7 cellular contexts compared by ENCODE assay signal in genomic region chr6:109454483-109455160, GRCh38.
DNase-seq lines count a peak whose midpoint lies in the region; ATAC-seq lines count a peak whose summit lies in the region.

No MANE protein-coding gene starts in this region.

- peak; percentile 20 for ATAC-seq in GM18873 (IDR thresholded peaks at IDR 0.05; ENCODE audit: low FRiP score, unreplicated experiment)
- ATAC-seq in HG02973 (IDR thresholded peaks at IDR 0.05; ENCODE audit: unreplicated experiment), result peak; percentile 24

- peak; percentile 28 for DNase-seq in RKO (ENCODE audit: low spot score)
- DNase-seq in activated T-helper 9 cell treated with anti-CD3 and anti-CD28 coated beads, Interleukin-2, amount 50 U/mL, for 16 hours (ENCODE audit: low read depth), result peak; percentile 55
- DNase-seq in head of caudate nucleus, result peak in 36 of 42 donors; percentile 32 to 75 (median 57)
- DNase-seq in retina, result peak; percentile 64
- no peak for DNase-seq in DMS153 treated with DMSO at 0.1 percent for 48 hours (lab: John Stamatoyannopoulos, UW; ENCODE audit: unreplicated experiment)

- intact Hi-C loops in head of caudate nucleus (cut with DNase I), result no loop called here
